In the genomic region with DNA sequence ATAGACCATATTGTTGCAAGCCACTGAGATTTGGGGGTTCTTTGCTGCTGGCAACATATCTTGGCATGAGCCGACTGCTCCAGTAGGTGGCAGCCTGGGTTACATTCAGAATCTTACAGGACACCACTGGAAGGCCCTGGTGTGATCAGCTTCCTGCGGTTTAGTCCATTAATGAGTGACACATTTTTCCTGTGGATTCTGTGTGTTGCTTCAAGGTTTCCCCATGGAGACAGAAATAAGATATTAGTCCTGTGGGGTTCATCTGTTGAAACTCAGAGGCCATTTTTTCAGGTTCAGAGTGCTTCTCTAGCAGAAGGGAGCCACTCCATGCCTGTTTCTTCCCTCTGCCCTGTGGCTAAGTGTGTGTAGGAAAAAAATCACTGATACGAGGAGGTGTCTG, we compare ENCODE assay signal across 8 cellular contexts.
A peak's percentile ranks its signal among the peaks of the same experiment; 100 is the strongest.
DNase-seq lines count a peak whose midpoint lies in the region; ATAC-seq and TF ChIP-seq lines count a peak whose summit lies in the region.

No MANE protein-coding gene starts in this region.

- no peaks in the 10 kb centered on the region; the same call in 1 of the 2 replicates for H3K27me3 Mint-ChIP-seq in WTC11 (ENCODE audit: low read depth)
- no peaks in the 10 kb centered on the region for H3K27me3 Mint-ChIP-seq in stimulated activated memory B cell treated with anti-CD40 and anti-IgM and Interleukin-4, amounts not matched to agents 10 μg/mL and 1 μg/mL and 100 μg/mL, for 72 hours

- ATAC-seq in GM18508 (IDR thresholded peaks at IDR 0.05; ENCODE audit: insufficient read depth, unreplicated experiment) (peak; percentile 62), HG02852 (IDR thresholded peaks at IDR 0.05; ENCODE audit: unreplicated experiment) (peak; percentile 83), WTC11 (peak; percentile 99), heart right ventricle (peak in 2 of 8 donors; percentile 50 to 63)
- ATAC-seq in stimulated activated memory B cell treated with anti-CD40 and anti-IgM and Interleukin-4, amounts not matched to agents 10 μg/mL and 1 μg/mL and 100 μg/mL, for 72 hours = peak; percentile 37

- H3K27me3 ChIP-seq in heart right ventricle = no peaks in the 10 kb centered on the region

- TF ChIP-seq CTCF in WTC11 (IDR thresholded peaks at IDR 0.05) (peak; percentile 56), heart right ventricle (IDR thresholded peaks at IDR 0.05) (peak in 8 of 9 donors; percentile 8 to 61 (median 50))

- H3K4me1 ChIP-seq in heart right ventricle = no peaks in the 10 kb centered on the region

- no peak overlapping the region for H3K4me3 Mint-ChIP-seq in WTC11
- no peak overlapping the region for H3K4me3 Mint-ChIP-seq in stimulated activated memory B cell treated with anti-CD40 and anti-IgM and Interleukin-4, amounts not matched to agents 10 μg/mL and 1 μg/mL and 100 μg/mL, for 72 hours

- no peaks in the 10 kb centered on the region for H3K36me3 Mint-ChIP-seq in WTC11
- H3K36me3 Mint-ChIP-seq in stimulated activated memory B cell treated with anti-CD40 and anti-IgM and Interleukin-4, amounts not matched to agents 10 μg/mL and 1 μg/mL and 100 μg/mL, for 72 hours = no peaks in the 10 kb centered on the region

- DNase-seq in COLO668 (lab: John Stamatoyannopoulos, UW; ENCODE audit: unreplicated experiment) = peak; percentile 30
- peak; percentile 72 for DNase-seq in NCI-H1105 treated with DMSO at 0.1 percent for 48 hours (lab: John Stamatoyannopoulos, UW)
- DNase-seq in WTC11 (ENCODE audit: low spot score) = peak; percentile 72
- DNase-seq in heart right ventricle = peak in 1 of 2 donors; percentile 11
- no peak for DNase-seq in NCI-H2029 treated with DMSO at 0.1 percent for 48 hours (lab: John Stamatoyannopoulos, UW)

- no peaks in the 10 kb centered on the region for H3K9me3 Mint-ChIP-seq in WTC11
- H3K9me3 Mint-ChIP-seq in stimulated activated memory B cell treated with anti-CD40 and anti-IgM and Interleukin-4, amounts not matched to agents 10 μg/mL and 1 μg/mL and 100 μg/mL, for 72 hours = no peaks in the 10 kb centered on the region

- intact Hi-C loops in heart right ventricle (cut with DNase I) = loop anchor here in 9 of 10 donors (1.0 to 5.0 kb wide), 4 partner anchors 339 to 344 kb away; no protein-coding TSS in a partner anchor

- CTCF ChIA-PET in WTC11 (lab: Charles Lee) = interaction anchor here (0.8 to 1.9 kb wide), 4 partner anchors 55 to 212 kb away, joined by 3 to 4 read pairs (median 3); no protein-coding TSS in a partner anchor

- POLR2A ChIA-PET in WTC11 (lab: Charles Lee) = no interaction called here

- 24 to 30% methylated on average over 3 of the region's 3 CpGs for WGBS in heart right ventricle, 2 donors

- no peaks in the 10 kb centered on the region for H3K9me3 ChIP-seq in heart right ventricle

- H3K27ac Mint-ChIP-seq in WTC11 = no peak overlapping the region
- no peak overlapping the region for H3K27ac Mint-ChIP-seq in stimulated activated memory B cell treated with anti-CD40 and anti-IgM and Interleukin-4, amounts not matched to agents 10 μg/mL and 1 μg/mL and 100 μg/mL, for 72 hours

- no peak overlapping the region for H3K4me3 ChIP-seq in heart right ventricle

- H3K4me1 Mint-ChIP-seq in WTC11 = 0 out of 2 replicates have a peak, but pooled peaks cover 3% of the 10 kb centered on the region
- H3K4me1 Mint-ChIP-seq in stimulated activated memory B cell treated with anti-CD40 and anti-IgM and Interleukin-4, amounts not matched to agents 10 μg/mL and 1 μg/mL and 100 μg/mL, for 72 hours = no peaks in the 10 kb centered on the region

- no peak overlapping the region for H3K27ac ChIP-seq in heart right ventricle

- H3K36me3 ChIP-seq in heart right ventricle = no peaks in the 10 kb centered on the region

TF ChIP-seq in WTC11, 78 proteins besides CTCF, POLR2A, EP300 and RAD21 (continues in another document):
- TF ChIP-seq ZNF281 (CRISPR knock-in tag; IDR thresholded peaks at IDR 0.05) (no peak), E2F4 (CRISPR knock-in tag; IDR thresholded peaks at IDR 0.05; ENCODE audit: borderline replicate concordance, low read depth) (no peak), ZNF423 (CRISPR knock-in tag; IDR thresholded peaks at IDR 0.05) (no peak), AFF4 (CRISPR knock-in tag; IDR thresholded peaks at IDR 0.05; ENCODE audit: borderline replicate concordance) (no peak), TEAD4 (CRISPR knock-in tag; IDR thresholded peaks at IDR 0.05) (no peak), ZNF396 (CRISPR knock-in tag; IDR thresholded peaks at IDR 0.05; ENCODE audit: borderline replicate concordance) (no peak), ZNF416 (CRISPR knock-in tag; IDR thresholded peaks at IDR 0.05) (no peak), GRHL2 (CRISPR knock-in tag; IDR thresholded peaks at IDR 0.05; ENCODE audit: insufficient replicate concordance, severe bottlenecking) (no peak), CREB1 (CRISPR knock-in tag; IDR thresholded peaks at IDR 0.05) (no peak), CBFB (CRISPR knock-in tag; IDR thresholded peaks at IDR 0.05; ENCODE audit: low read depth) (no peak), STAT6 (CRISPR knock-in tag; conservative IDR thresholded peaks at IDR 0.05; ENCODE audit: low read depth) (no peak)
